ENCODE assay signal across 2 cellular contexts in the genomic region with DNA sequence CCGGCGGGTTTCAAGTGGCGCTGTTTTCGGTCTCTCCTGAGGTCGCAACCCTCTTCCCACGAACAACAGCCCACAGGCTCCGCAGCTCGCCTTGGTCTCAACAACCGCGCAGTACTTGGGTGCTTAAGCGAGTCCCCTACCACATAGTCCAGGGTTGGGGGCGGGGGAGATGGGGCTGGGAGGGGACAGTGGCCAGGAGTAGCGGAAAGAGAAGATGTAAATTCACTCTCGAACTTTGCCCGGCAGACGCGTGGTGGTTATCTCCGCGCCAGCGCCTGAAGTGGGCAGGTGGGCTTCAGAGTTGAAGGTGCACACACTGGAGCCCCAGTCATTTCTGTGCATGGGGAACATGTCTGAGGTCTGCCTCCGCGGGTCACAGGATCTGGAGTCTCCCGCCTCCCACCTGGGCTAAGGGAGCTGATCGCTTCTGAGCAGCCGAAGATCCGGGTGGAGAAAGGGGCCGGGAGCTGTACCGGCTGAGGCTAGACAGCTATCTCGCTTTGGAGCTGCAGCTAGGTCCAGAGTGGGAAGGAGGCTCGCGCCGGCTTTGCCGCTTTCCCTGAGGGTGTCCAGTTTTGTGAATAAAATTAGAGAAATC.
TF ChIP-seq lines count a peak whose summit lies in the region.

No MANE protein-coding gene starts in this region.

TF ChIP-seq in SK-N-SH, 30 proteins besides CTCF, POLR2A, EP300 and RAD21 (continued from another document):
- TF ChIP-seq, protein P1, sequence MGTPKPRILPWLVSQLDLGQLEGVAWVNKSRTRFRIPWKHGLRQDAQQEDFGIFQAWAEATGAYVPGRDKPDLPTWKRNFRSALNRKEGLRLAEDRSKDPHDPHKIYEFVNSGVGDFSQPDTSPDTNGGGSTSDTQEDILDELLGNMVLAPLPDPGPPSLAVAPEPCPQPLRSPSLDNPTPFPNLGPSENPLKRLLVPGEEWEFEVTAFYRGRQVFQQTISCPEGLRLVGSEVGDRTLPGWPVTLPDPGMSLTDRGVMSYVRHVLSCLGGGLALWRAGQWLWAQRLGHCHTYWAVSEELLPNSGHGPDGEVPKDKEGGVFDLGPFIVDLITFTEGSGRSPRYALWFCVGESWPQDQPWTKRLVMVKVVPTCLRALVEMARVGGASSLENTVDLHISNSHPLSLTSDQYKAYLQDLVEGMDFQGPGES (IDR thresholded peaks at IDR 0.05; ENCODE audit: low read depth, low read length) = no peak
- no peak for TF ChIP-seq FOXJ3 (CRISPR knock-in tag; IDR thresholded peaks at IDR 0.05)
- TF ChIP-seq REST (IDR thresholded peaks at IDR 0.05; ENCODE audit: low read depth, low read length) = no peak
- no peak for TF ChIP-seq GATA2 (CRISPR knock-in tag; IDR thresholded peaks at IDR 0.05)
- TF ChIP-seq JUND (IDR thresholded peaks at IDR 0.05) = no peak
- TF ChIP-seq MEF2A (IDR thresholded peaks at IDR 0.05; ENCODE audit: borderline replicate concordance, low read depth) = no peak
- TF ChIP-seq YY1 (IDR thresholded peaks at IDR 0.05; ENCODE audit: low read depth) = no peak
- TF ChIP-seq, protein P2, sequence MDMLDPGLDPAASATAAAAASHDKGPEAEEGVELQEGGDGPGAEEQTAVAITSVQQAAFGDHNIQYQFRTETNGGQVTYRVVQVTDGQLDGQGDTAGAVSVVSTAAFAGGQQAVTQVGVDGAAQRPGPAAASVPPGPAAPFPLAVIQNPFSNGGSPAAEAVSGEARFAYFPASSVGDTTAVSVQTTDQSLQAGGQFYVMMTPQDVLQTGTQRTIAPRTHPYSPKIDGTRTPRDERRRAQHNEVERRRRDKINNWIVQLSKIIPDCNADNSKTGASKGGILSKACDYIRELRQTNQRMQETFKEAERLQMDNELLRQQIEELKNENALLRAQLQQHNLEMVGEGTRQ (IDR thresholded peaks at IDR 0.05; ENCODE audit: borderline replicate concordance, low read depth, low read length) = no peak
- TF ChIP-seq, protein P3, sequence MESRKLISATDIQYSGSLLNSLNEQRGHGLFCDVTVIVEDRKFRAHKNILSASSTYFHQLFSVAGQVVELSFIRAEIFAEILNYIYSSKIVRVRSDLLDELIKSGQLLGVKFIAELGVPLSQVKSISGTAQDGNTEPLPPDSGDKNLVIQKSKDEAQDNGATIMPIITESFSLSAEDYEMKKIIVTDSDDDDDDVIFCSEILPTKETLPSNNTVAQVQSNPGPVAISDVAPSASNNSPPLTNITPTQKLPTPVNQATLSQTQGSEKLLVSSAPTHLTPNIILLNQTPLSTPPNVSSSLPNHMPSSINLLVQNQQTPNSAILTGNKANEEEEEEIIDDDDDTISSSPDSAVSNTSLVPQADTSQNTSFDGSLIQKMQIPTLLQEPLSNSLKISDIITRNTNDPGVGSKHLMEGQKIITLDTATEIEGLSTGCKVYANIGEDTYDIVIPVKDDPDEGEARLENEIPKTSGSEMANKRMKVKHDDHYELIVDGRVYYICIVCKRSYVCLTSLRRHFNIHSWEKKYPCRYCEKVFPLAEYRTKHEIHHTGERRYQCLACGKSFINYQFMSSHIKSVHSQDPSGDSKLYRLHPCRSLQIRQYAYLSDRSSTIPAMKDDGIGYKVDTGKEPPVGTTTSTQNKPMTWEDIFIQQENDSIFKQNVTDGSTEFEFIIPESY (IDR thresholded peaks at IDR 0.05; ENCODE audit: borderline replicate concordance, low read depth) = no peak
- no peak for TF ChIP-seq FOSL2 (IDR thresholded peaks at IDR 0.05; ENCODE audit: borderline replicate concordance, low read depth)
- no peak for TF ChIP-seq RXRA (IDR thresholded peaks at IDR 0.05; ENCODE audit: borderline replicate concordance, low read depth)

TF ChIP-seq in SK-N-SH treated with all-trans-retinoic acid at 6 μM for 48 hours, 23 proteins besides CTCF, POLR2A, EP300 and RAD21 (continued from another document):
- no peak for TF ChIP-seq PPARA (CRISPR knock-in tag; IDR thresholded peaks at IDR 0.05; ENCODE audit: borderline replicate concordance)
- TF ChIP-seq TOX (CRISPR knock-in tag; IDR thresholded peaks at IDR 0.05; ENCODE audit: borderline replicate concordance) = no peak
- no peak for TF ChIP-seq CSDC2 (CRISPR knock-in tag; IDR thresholded peaks at IDR 0.05)
- TF ChIP-seq ZC3H10 (CRISPR knock-in tag; IDR thresholded peaks at IDR 0.05) = no peak
- TF ChIP-seq TCF4 (CRISPR knock-in tag; IDR thresholded peaks at IDR 0.05; ENCODE audit: borderline replicate concordance) = no peak
- no peak for TF ChIP-seq GLIS3 (CRISPR knock-in tag; IDR thresholded peaks at IDR 0.05)
- no peak for TF ChIP-seq ZFP3 (CRISPR knock-in tag; IDR thresholded peaks at IDR 0.05)
- TF ChIP-seq RARB (CRISPR knock-in tag; IDR thresholded peaks at IDR 0.05) = no peak
- no peak for TF ChIP-seq PATZ1 (CRISPR knock-in tag; IDR thresholded peaks at IDR 0.05; ENCODE audit: borderline replicate concordance)
- no peak for TF ChIP-seq ZNF8 (CRISPR knock-in tag; IDR thresholded peaks at IDR 0.05)
- TF ChIP-seq ARNTL (CRISPR knock-in tag; IDR thresholded peaks at IDR 0.05; ENCODE audit: borderline replicate concordance, low read depth) = no peak
- no peak for TF ChIP-seq BACH2 (CRISPR knock-in tag; IDR thresholded peaks at IDR 0.05; ENCODE audit: borderline replicate concordance)
- TF ChIP-seq, protein P4, sequence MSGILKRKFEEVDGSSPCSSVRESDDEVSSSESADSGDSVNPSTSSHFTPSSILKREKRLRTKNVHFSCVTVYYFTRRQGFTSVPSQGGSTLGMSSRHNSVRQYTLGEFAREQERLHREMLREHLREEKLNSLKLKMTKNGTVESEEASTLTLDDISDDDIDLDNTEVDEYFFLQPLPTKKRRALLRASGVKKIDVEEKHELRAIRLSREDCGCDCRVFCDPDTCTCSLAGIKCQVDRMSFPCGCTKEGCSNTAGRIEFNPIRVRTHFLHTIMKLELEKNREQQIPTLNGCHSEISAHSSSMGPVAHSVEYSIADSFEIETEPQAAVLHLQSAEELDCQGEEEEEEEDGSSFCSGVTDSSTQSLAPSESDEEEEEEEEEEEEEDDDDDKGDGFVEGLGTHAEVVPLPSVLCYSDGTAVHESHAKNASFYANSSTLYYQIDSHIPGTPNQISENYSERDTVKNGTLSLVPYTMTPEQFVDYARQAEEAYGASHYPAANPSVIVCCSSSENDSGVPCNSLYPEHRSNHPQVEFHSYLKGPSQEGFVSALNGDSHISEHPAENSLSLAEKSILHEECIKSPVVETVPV (CRISPR knock-in tag; IDR thresholded peaks at IDR 0.05) = no peak
- no peak for TF ChIP-seq ZNF565 (CRISPR knock-in tag; conservative IDR thresholded peaks at IDR 0.05; ENCODE audit: low read depth)
- TF ChIP-seq POU6F1 (CRISPR knock-in tag; IDR thresholded peaks at IDR 0.05; ENCODE audit: borderline replicate concordance, low read depth) = no peak
- no peak for TF ChIP-seq ZFP30 (CRISPR knock-in tag; IDR thresholded peaks at IDR 0.05)
